In genomic region chrX:2608638-2609430, GRCh38 we compare ENCODE assay signal across 8 cellular contexts.
DNase-seq lines count a peak whose midpoint lies in the region; ATAC-seq, FAIRE-seq and TF ChIP-seq lines count a peak whose summit lies in the region.

No MANE protein-coding gene starts in this region.

- 2% methylated on average over 25 of the region's 63 CpGs for WGBS in SK-N-SH (ENCODE audit: low lambda C conversion rate)

- no peak for FAIRE-seq in keratinocyte (lab: Jason Lieb, UNC)

- no peaks in the 10 kb centered on the region for H3K9me2 ChIP-seq in SK-N-SH

- H2AFZ ChIP-seq in SK-N-SH (ENCODE audit: low read depth) (peak overlapping the region; percentile 94), keratinocyte (ENCODE audit: control insufficient read depth, low read length) (peak overlapping the region; percentile 91)

- H3K9me3 Mint-ChIP-seq in MCF 10A (ENCODE audit: unreplicated experiment), result peaks cover 8% of the 10 kb centered on the region

- CTCF ChIA-PET in SK-N-SH (lab: Yijun Ruan, JAX) (no interaction called here), MCF 10A (lab: Yijun Ruan, JAX) (no interaction called here)

- peak overlapping the region; percentile 71 for H3K4me3 Mint-ChIP-seq in MCF 10A (ENCODE audit: unreplicated experiment)

- H3K27me3 ChIP-seq in SK-N-SH (ENCODE audit: insufficient read depth), result no peaks in the 10 kb centered on the region; the same call in 1 of the 2 replicates
- H3K27me3 ChIP-seq in keratinocyte (ENCODE audit: control insufficient read depth, extremely low read depth, insufficient read depth, low read length), result no peaks in the 10 kb centered on the region

- TF ChIP-seq CTCF in SK-N-SH (IDR thresholded peaks at IDR 0.05), result no peak
- no peak for TF ChIP-seq CTCF in MCF 10A (IDR thresholded peaks at IDR 0.05; ENCODE audit: unreplicated experiment)
- no peak for TF ChIP-seq CTCF in keratinocyte (optimal IDR thresholded peaks at IDR 0.05 in 1 of 3, IDR thresholded peaks at IDR 0.05 in 1 of 3, conservative IDR thresholded peaks at IDR 0.05 in 1 of 3; ENCODE audit: extremely low read depth in 1 of 3, insufficient read depth in 2 of 3, low read length in 3 of 3)

- peaks cover 19% of the 10 kb centered on the region for H3K36me3 Mint-ChIP-seq in MCF 10A (ENCODE audit: insufficient read depth, unreplicated experiment)

- H3K9ac ChIP-seq in SK-N-SH (peak overlapping the region; percentile 78), keratinocyte (ENCODE audit: control insufficient read depth, extremely low read depth, insufficient read depth, low read length) (peak overlapping the region; percentile 83)

- DNase-seq in SK-N-SH, result peak; percentile 86
- DNase-seq in MCF 10A (ENCODE audit: unreplicated experiment), result peak; percentile 83
- DNase-seq in keratinocyte (ENCODE audit: low read depth, low spot score), result no peak
- DNase-seq in stimulated activated CD4-positive, alpha-beta T cell treated with anti-CD3 and anti-CD28 coated beads, Interleukin-1b, Interleukin-23, amount 100 ng/mL, for 24 hours (ENCODE audit: low read depth in 4 of 4, low spot score in 1 of 4), result peak; percentile 65 to 83 (median 71)
- no peak for DNase-seq in NCI-H2107 treated with DMSO at 0.1 percent for 48 hours (lab: John Stamatoyannopoulos, UW; ENCODE audit: unreplicated experiment)
- DNase-seq in NCI-H69 (lab: John Stamatoyannopoulos, UW), result no peak

- TF ChIP-seq EP300 in SK-N-SH (IDR thresholded peaks at IDR 0.05; ENCODE audit: borderline replicate concordance in 1 of 2, low read depth in 1 of 2, low read length in 1 of 2), result no peak

- H3K4me2 ChIP-seq in SK-N-SH (peak overlapping the region; percentile 80), keratinocyte (ENCODE audit: control insufficient read depth, extremely low read depth, insufficient read depth, low read depth, low read length) (peak overlapping the region; percentile 80)

- H3K36me3 ChIP-seq in SK-N-SH (replicated peaks in 1 of 2; ENCODE audit: control insufficient read depth in 1 of 2, insufficient read depth in 2 of 2, low read length in 1 of 2) (peaks cover 0 to 3% of the 10 kb centered on the region in 2 experiments), keratinocyte (ENCODE audit: control insufficient read depth in 2 of 2, extremely low read depth in 1 of 2, insufficient read depth in 2 of 2, low read length in 2 of 2) (peaks cover 7 to 10% of the 10 kb centered on the region in 2 experiments)

- ATAC-seq in GM18517 (IDR thresholded peaks at IDR 0.05; ENCODE audit: unreplicated experiment) (peak; percentile 74), HG02973 (IDR thresholded peaks at IDR 0.05; ENCODE audit: unreplicated experiment) (peak; percentile 86)

- H3K4me1 ChIP-seq in SK-N-SH (ENCODE audit: control insufficient read depth in 1 of 2, insufficient read depth in 2 of 2, low read depth in 1 of 2, low read length in 1 of 2), result no peaks in the 10 kb centered on the region
- H3K4me1 ChIP-seq in keratinocyte (ENCODE audit: control insufficient read depth, extremely low read depth, insufficient read depth, low read length), result peaks cover 15% of the 10 kb centered on the region

- H3K27me3 Mint-ChIP-seq in MCF 10A (ENCODE audit: insufficient read depth, unreplicated experiment), result no peaks in the 10 kb centered on the region

- H3K9me3 ChIP-seq in SK-N-SH (no peaks in the 10 kb centered on the region), keratinocyte (ENCODE audit: control insufficient read depth, low read depth, low read length) (no peaks in the 10 kb centered on the region)

- no TSS peak for BruUV-seq in MCF 10A (replicated peaks; lab: Mats Ljungman, UMichigan)

- dilution Hi-C loops in keratinocyte (cut with MboI; ENCODE audit: extremely low pct_ligation_motif_present, low sequenced_read_pairs), result no loop called here

- peak overlapping the region; percentile 58 to 76 for H3K4me3 ChIP-seq in SK-N-SH (ENCODE audit: low read depth in 2 of 2, low read length in 1 of 2)
- peak overlapping the region; percentile 80 to 94 (median 85) for H3K4me3 ChIP-seq in keratinocyte (ENCODE audit: control insufficient read depth in 2 of 3, extremely low read depth in 1 of 3, insufficient read depth in 2 of 3, low read depth in 1 of 3, low read length in 3 of 3)

- intact Hi-C loops in MCF 10A (cut with micrococcal nuclease), result loop anchor here (5.0 kb wide), 1 partner anchor 107 kb away; the partner anchor contains the start of genes DHRSX and ZBED1

- POLR2A ChIA-PET in SK-N-SH (lab: Yijun Ruan, JAX), result no interaction called here
- POLR2A ChIA-PET in MCF 10A (lab: Yijun Ruan, JAX), result no interaction called here

- peaks cover 24% of the 10 kb centered on the region for H3K4me1 Mint-ChIP-seq in MCF 10A (ENCODE audit: insufficient read depth, unreplicated experiment)

- peak overlapping the region in 1 of 2 experiments; percentile 47; a peak in 2 of 4 replicates for H3K27ac ChIP-seq in SK-N-SH (ENCODE audit: low read depth in 2 of 2, low read length in 1 of 2)
- H3K27ac ChIP-seq in keratinocyte (ENCODE audit: control insufficient read depth, insufficient read depth, low read length), result peak overlapping the region; percentile 72

- TF ChIP-seq RAD21 in SK-N-SH (IDR thresholded peaks at IDR 0.05; ENCODE audit: low read length), result no peak

- no peaks in the 10 kb centered on the region for H3F3A ChIP-seq in SK-N-SH (replicated peaks; ENCODE audit: insufficient read depth)

- peak overlapping the region; percentile 46 for H3K27ac Mint-ChIP-seq in MCF 10A (ENCODE audit: low read depth, unreplicated experiment)

- no peaks in the 10 kb centered on the region for H3K9me1 ChIP-seq in keratinocyte (ENCODE audit: control insufficient read depth, extremely low read depth, insufficient read depth, low read length)

- H4K20me1 ChIP-seq in SK-N-SH (ENCODE audit: insufficient read depth) (no peaks in the 10 kb centered on the region), keratinocyte (ENCODE audit: control insufficient read depth, extremely low read depth, insufficient read depth, low read length) (no peaks in the 10 kb centered on the region)

- H3K79me2 ChIP-seq in SK-N-SH (ENCODE audit: insufficient read depth) (peaks cover 16% of the 10 kb centered on the region), keratinocyte (ENCODE audit: control insufficient read depth, insufficient read depth, low read length) (peaks cover 24% of the 10 kb centered on the region)

TF ChIP-seq in SK-N-SH, 30 proteins besides CTCF, POLR2A, EP300 and RAD21:
- TF ChIP-seq NRF1 (IDR thresholded peaks at IDR 0.05; ENCODE audit: low read depth, low read length), result peak; percentile 14; the same call in 1 of the 2 replicates
- peak; percentile 29; the same call in 1 of the 2 replicates for TF ChIP-seq SIN3A (IDR thresholded peaks at IDR 0.05; ENCODE audit: borderline replicate concordance, low read depth, low read length)
- no peak for TF ChIP-seq MEF2A (IDR thresholded peaks at IDR 0.05; ENCODE audit: borderline replicate concordance, low read depth)
- TF ChIP-seq MXI1 (IDR thresholded peaks at IDR 0.05; ENCODE audit: low read depth, low read length), result no peak
- no peak for TF ChIP-seq SMC3 (IDR thresholded peaks at IDR 0.05; ENCODE audit: low read depth, low read length)
- TF ChIP-seq YY1 (IDR thresholded peaks at IDR 0.05; ENCODE audit: low read depth), result no peak
- TF ChIP-seq, protein P1, sequence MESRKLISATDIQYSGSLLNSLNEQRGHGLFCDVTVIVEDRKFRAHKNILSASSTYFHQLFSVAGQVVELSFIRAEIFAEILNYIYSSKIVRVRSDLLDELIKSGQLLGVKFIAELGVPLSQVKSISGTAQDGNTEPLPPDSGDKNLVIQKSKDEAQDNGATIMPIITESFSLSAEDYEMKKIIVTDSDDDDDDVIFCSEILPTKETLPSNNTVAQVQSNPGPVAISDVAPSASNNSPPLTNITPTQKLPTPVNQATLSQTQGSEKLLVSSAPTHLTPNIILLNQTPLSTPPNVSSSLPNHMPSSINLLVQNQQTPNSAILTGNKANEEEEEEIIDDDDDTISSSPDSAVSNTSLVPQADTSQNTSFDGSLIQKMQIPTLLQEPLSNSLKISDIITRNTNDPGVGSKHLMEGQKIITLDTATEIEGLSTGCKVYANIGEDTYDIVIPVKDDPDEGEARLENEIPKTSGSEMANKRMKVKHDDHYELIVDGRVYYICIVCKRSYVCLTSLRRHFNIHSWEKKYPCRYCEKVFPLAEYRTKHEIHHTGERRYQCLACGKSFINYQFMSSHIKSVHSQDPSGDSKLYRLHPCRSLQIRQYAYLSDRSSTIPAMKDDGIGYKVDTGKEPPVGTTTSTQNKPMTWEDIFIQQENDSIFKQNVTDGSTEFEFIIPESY (IDR thresholded peaks at IDR 0.05; ENCODE audit: borderline replicate concordance, low read depth), result no peak
- no peak for TF ChIP-seq FOXM1 (IDR thresholded peaks at IDR 0.05; ENCODE audit: low read depth)
- peak; percentile 22 for TF ChIP-seq CHD2 (IDR thresholded peaks at IDR 0.05; ENCODE audit: low read length, partially characterized antibody)
TF ChIP-seq in SK-N-SH: peak in this region for 3.

Comparison
In these comparisons a context has a peak if more than half of its experiments do, and no peak if none do; other contexts are left out.
1. DNase-seq: peak in SK-N-SH (single experiment), MCF 10A (single experiment) and stimulated activated CD4-positive, alpha-beta T cell treated with anti-CD3 and anti-CD28 coated beads, Interleukin-1b, Interleukin-23, amount 100 ng/mL, for 24 hours (4 of 4); none in keratinocyte (single experiment), NCI-H2107 treated with DMSO at 0.1 percent for 48 hours (single experiment) and NCI-H69 (single experiment).